ENCODE assay signal across 2 cellular contexts in genomic region chr4:119872344-119873031, GRCh38.
TF ChIP-seq lines count a peak whose summit lies in the region.

No MANE protein-coding gene starts in this region.

TF ChIP-seq in IMR-90, 13 proteins besides CTCF, POLR2A, EP300 and RAD21:
- TF ChIP-seq MAZ (IDR thresholded peaks at IDR 0.05; ENCODE audit: borderline replicate concordance, low read depth, low read length) (no peak), CHD1 (IDR thresholded peaks at IDR 0.05; ENCODE audit: low read depth, low read length) (no peak), MAFK (IDR thresholded peaks at IDR 0.05; ENCODE audit: low read depth, low read length) (no peak), CEBPB (IDR thresholded peaks at IDR 0.05; ENCODE audit: low read depth, low read length) (peak; percentile 79), RCOR1 (IDR thresholded peaks at IDR 0.05; ENCODE audit: insufficient replicate concordance, low read length) (no peak), SMC3 (IDR thresholded peaks at IDR 0.05; ENCODE audit: low read depth, low read length) (no peak), BHLHE40 (IDR thresholded peaks at IDR 0.05; ENCODE audit: low read depth, low read length) (no peak)
TF ChIP-seq in IMR-90: peak in this region for 1.

TF ChIP-seq in H1, 55 proteins besides CTCF, POLR2A, EP300 and RAD21:
- no peak for TF ChIP-seq FOSL1 (IDR thresholded peaks at IDR 0.05; ENCODE audit: insufficient read depth, low read depth, low read length)
- TF ChIP-seq PHF8 (conservative IDR thresholded peaks at IDR 0.05; ENCODE audit: low read depth, low read length), result no peak
- TF ChIP-seq BCL11A (IDR thresholded peaks at IDR 0.05; ENCODE audit: low read depth in 2 of 2, low read length in 2 of 2), result no peak
- TF ChIP-seq, protein P1, sequence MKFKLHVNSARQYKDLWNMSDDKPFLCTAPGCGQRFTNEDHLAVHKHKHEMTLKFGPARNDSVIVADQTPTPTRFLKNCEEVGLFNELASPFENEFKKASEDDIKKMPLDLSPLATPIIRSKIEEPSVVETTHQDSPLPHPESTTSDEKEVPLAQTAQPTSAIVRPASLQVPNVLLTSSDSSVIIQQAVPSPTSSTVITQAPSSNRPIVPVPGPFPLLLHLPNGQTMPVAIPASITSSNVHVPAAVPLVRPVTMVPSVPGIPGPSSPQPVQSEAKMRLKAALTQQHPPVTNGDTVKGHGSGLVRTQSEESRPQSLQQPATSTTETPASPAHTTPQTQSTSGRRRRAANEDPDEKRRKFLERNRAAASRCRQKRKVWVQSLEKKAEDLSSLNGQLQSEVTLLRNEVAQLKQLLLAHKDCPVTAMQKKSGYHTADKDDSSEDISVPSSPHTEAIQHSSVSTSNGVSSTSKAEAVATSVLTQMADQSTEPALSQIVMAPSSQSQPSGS (IDR thresholded peaks at IDR 0.05; ENCODE audit: low read length), result no peak
- no peak for TF ChIP-seq SIRT6 (IDR thresholded peaks at IDR 0.05; ENCODE audit: low read length)
- TF ChIP-seq CEBPB (IDR thresholded peaks at IDR 0.05; ENCODE audit: low read depth, low read length), result no peak
TF ChIP-seq in H1: peak in this region for 0.
